In genomic region chr9:124045076-124045829, GRCh38 we compare ENCODE assay signal across 9 cellular contexts. TPM values are rescaled to one million over a fixed set of nuclear protein-coding genes. Genes with fewer than 3 reads are reported as not detected.
DNase-seq lines count a peak whose midpoint lies in the region; ATAC-seq and TF ChIP-seq lines count a peak whose summit lies in the region.
"Had no signal": no experiment of that assay in that cellular context is flagged by ENCODE, and none has a peak within 500 bp of the region (broad histone marks: within the 10 kb centered on the region; RNA-seq: fewer than 3 reads in every experiment).

No MANE protein-coding gene starts in this region.

- no peak overlapping the region for H3K27ac Mint-ChIP-seq in activated CD4-positive, alpha-beta T cell treated with anti-CD3 and anti-CD28 coated beads, Interleukin-2, amount 10 ng/mL, durations not matched to agents 7 days and 5 days
- no peak overlapping the region for H3K27ac Mint-ChIP-seq in stimulated activated memory B cell treated with anti-CD40 and anti-IgM and Interleukin-4, amounts not matched to agents 10 μg/mL and 1 μg/mL and 100 μg/mL, for 72 hours

- H2AFZ ChIP-seq in PC-9 (0 out of 2 replicates have a peak overlapping the region, but pooled peaks have one; percentile 73), fibroblast of lung (ENCODE audit: low read length) (no peak overlapping the region), parathyroid adenoma (no peak overlapping the region)

- H3K27me3 Mint-ChIP-seq in activated CD4-positive, alpha-beta T cell treated with anti-CD3 and anti-CD28 coated beads, Interleukin-2, amount 10 ng/mL, durations not matched to agents 7 days and 5 days: peaks cover 58% of the 10 kb centered on the region
- peaks cover 82% of the 10 kb centered on the region for H3K27me3 Mint-ChIP-seq in stimulated activated memory B cell treated with anti-CD40 and anti-IgM and Interleukin-4, amounts not matched to agents 10 μg/mL and 1 μg/mL and 100 μg/mL, for 72 hours

- H4K20me1 ChIP-seq in PC-9 (ENCODE audit: insufficient read depth) (peaks cover 7% of the 10 kb centered on the region; the same call in 1 of the 2 replicates), fibroblast of lung (ENCODE audit: control insufficient read depth, extremely low read depth, insufficient read depth, low read length) (no peaks in the 10 kb centered on the region)

- CTCF ChIA-PET in PC-9 (lab: Charles Lee): interaction anchor here (0.6 to 0.7 kb wide), 2 partner anchors 85 to 349 kb away, joined by 5 to 7 read pairs; no protein-coding TSS in a partner anchor
- CTCF ChIA-PET in activated CD4-positive, alpha-beta T cell treated with anti-CD3 and anti-CD28 coated beads, Interleukin-2, amount 10 ng/mL, durations not matched to agents 7 days and 5 days (lab: Charles Lee): interaction anchor here (1.2 kb wide), 1 partner anchor 481 kb away, joined by 4 read pairs; no protein-coding TSS in a partner anchor

- no peak for TF ChIP-seq CTCF in PC-9 (conservative IDR thresholded peaks at IDR 0.05)
- TF ChIP-seq CTCF in fibroblast of lung (conservative IDR thresholded peaks at IDR 0.05 in 1 of 2, IDR thresholded peaks at IDR 0.05 in 1 of 2; ENCODE audit: low read depth in 1 of 2, low read length in 2 of 2): no peak
- no peak for TF ChIP-seq CTCF in parathyroid adenoma (IDR thresholded peaks at IDR 0.05)

- no peaks in the 10 kb centered on the region for H3K36me3 Mint-ChIP-seq in activated CD4-positive, alpha-beta T cell treated with anti-CD3 and anti-CD28 coated beads, Interleukin-2, amount 10 ng/mL, durations not matched to agents 7 days and 5 days (ENCODE audit: low read depth)
- H3K36me3 Mint-ChIP-seq in stimulated activated memory B cell treated with anti-CD40 and anti-IgM and Interleukin-4, amounts not matched to agents 10 μg/mL and 1 μg/mL and 100 μg/mL, for 72 hours: no peaks in the 10 kb centered on the region

- no peak overlapping the region for H3K4me3 Mint-ChIP-seq in activated CD4-positive, alpha-beta T cell treated with anti-CD3 and anti-CD28 coated beads, Interleukin-2, amount 10 ng/mL, durations not matched to agents 7 days and 5 days
- no peak overlapping the region for H3K4me3 Mint-ChIP-seq in stimulated activated memory B cell treated with anti-CD40 and anti-IgM and Interleukin-4, amounts not matched to agents 10 μg/mL and 1 μg/mL and 100 μg/mL, for 72 hours

- H3K4me1 Mint-ChIP-seq in activated CD4-positive, alpha-beta T cell treated with anti-CD3 and anti-CD28 coated beads, Interleukin-2, amount 10 ng/mL, durations not matched to agents 7 days and 5 days: peaks cover 6% of the 10 kb centered on the region
- peaks cover 12% of the 10 kb centered on the region for H3K4me1 Mint-ChIP-seq in stimulated activated memory B cell treated with anti-CD40 and anti-IgM and Interleukin-4, amounts not matched to agents 10 μg/mL and 1 μg/mL and 100 μg/mL, for 72 hours

- H3K9ac ChIP-seq in fibroblast of lung (ENCODE audit: insufficient read depth, low read length) (peak overlapping the region; percentile 21), parathyroid adenoma (no peak overlapping the region)

- intact Hi-C loops in PC-9 (cut with micrococcal nuclease; ENCODE audit: unreplicated experiment): loop anchor here (10.0 kb wide), 2 partner anchors 220 to 350 kb away; no protein-coding TSS in a partner anchor

- H3K4me3 ChIP-seq in PC-9 (peak overlapping the region; percentile 52; the same call in 1 of the 2 replicates), fibroblast of lung (replicated peaks in 1 of 4; ENCODE audit: control extremely low read depth in 1 of 4, insufficient read depth in 1 of 4, low read depth in 3 of 4, low read length in 4 of 4) (peak overlapping the region; percentile 9 to 49 (median 23)), parathyroid adenoma (ENCODE audit: low read depth, low read length) (peak overlapping the region; percentile 46)

- DNase-seq in DMS53 treated with DMSO at 0.1 percent for 48 hours (lab: John Stamatoyannopoulos, UW; ENCODE audit: unreplicated experiment): peak; percentile 32
- DNase-seq in PC-9: peak in 1 of 2 experiments; percentile 26
- DNase-seq in fibroblast of lung (ENCODE audit: low read depth in 2 of 2): peak; percentile 11 to 34
- DNase-seq in SW 1271 (lab: John Stamatoyannopoulos, UW): no peak
- no peak for DNase-seq in activated CD4-positive, alpha-beta T cell treated with anti-CD3 and anti-CD28 coated beads, Interleukin-2, amount 10 ng/mL, durations not matched to agents 7 days and 5 days

- H3K79me2 ChIP-seq in PC-9 (ENCODE audit: low read depth): no peaks in the 10 kb centered on the region
- H3K79me2 ChIP-seq in fibroblast of lung (ENCODE audit: control insufficient read depth, insufficient read depth, low read length): no peaks in the 10 kb centered on the region
- no peaks in the 10 kb centered on the region for H3K79me2 ChIP-seq in parathyroid adenoma

- H3K36me3 ChIP-seq in PC-9 (ENCODE audit: low read depth): no peaks in the 10 kb centered on the region
- H3K36me3 ChIP-seq in fibroblast of lung (ENCODE audit: control insufficient read depth, insufficient read depth, low read length): no peaks in the 10 kb centered on the region
- H3K36me3 ChIP-seq in parathyroid adenoma (ENCODE audit: control insufficient read depth, insufficient read depth, low read length): no peaks in the 10 kb centered on the region

- H3K4me2 ChIP-seq in PC-9 (peak overlapping the region; percentile 79), fibroblast of lung (ENCODE audit: extremely low read depth, insufficient read depth, low read length) (peak overlapping the region; percentile 57), parathyroid adenoma (ENCODE audit: low read length) (peak overlapping the region; percentile 72)

- no peaks in the 10 kb centered on the region for H3K9me3 ChIP-seq in PC-9 (ENCODE audit: insufficient read depth, low read depth)
- H3K9me3 ChIP-seq in fibroblast of lung (ENCODE audit: control insufficient read depth, insufficient read depth, low read depth, low read length): no peaks in the 10 kb centered on the region
- no peaks in the 10 kb centered on the region for H3K9me3 ChIP-seq in parathyroid adenoma (ENCODE audit: control insufficient read depth, low read length)

- BruUV-seq in PC-9 (replicated peaks; lab: Mats Ljungman, UMichigan): no TSS peak

- H3K27me3 ChIP-seq in PC-9 (ENCODE audit: insufficient read depth, low read depth) (peaks cover 63% of the 10 kb centered on the region), fibroblast of lung (ENCODE audit: control insufficient read depth, insufficient read depth, low read length) (peaks cover 23% of the 10 kb centered on the region), parathyroid adenoma (ENCODE audit: control insufficient read depth, insufficient read depth, low read length) (peaks cover 4% of the 10 kb centered on the region)

- ATAC-seq in HG02938 (IDR thresholded peaks at IDR 0.05; ENCODE audit: unreplicated experiment): no peak
- ATAC-seq in stimulated activated memory B cell treated with anti-CD40 and anti-IgM and Interleukin-4, amounts not matched to agents 10 μg/mL and 1 μg/mL and 100 μg/mL, for 72 hours: no peak

- no peaks in the 10 kb centered on the region for H3F3A ChIP-seq in PC-9 (ENCODE audit: insufficient read depth, low read depth)

- H3K27ac ChIP-seq in PC-9 (no peak overlapping the region), fibroblast of lung (ENCODE audit: insufficient read depth, low read length) (no peak overlapping the region), parathyroid adenoma (no peak overlapping the region)

- H3K9me3 Mint-ChIP-seq in activated CD4-positive, alpha-beta T cell treated with anti-CD3 and anti-CD28 coated beads, Interleukin-2, amount 10 ng/mL, durations not matched to agents 7 days and 5 days: no peaks in the 10 kb centered on the region
- no peaks in the 10 kb centered on the region for H3K9me3 Mint-ChIP-seq in stimulated activated memory B cell treated with anti-CD40 and anti-IgM and Interleukin-4, amounts not matched to agents 10 μg/mL and 1 μg/mL and 100 μg/mL, for 72 hours

- no peaks in the 10 kb centered on the region for H3K4me1 ChIP-seq in PC-9 (replicated peaks; ENCODE audit: insufficient read depth)
- no peaks in the 10 kb centered on the region for H3K4me1 ChIP-seq in fibroblast of lung (ENCODE audit: control insufficient read depth, extremely low read depth, insufficient read depth, low read length)
- no peaks in the 10 kb centered on the region for H3K4me1 ChIP-seq in parathyroid adenoma

- H3K9me2 ChIP-seq in PC-9 (ENCODE audit: insufficient read depth): no peaks in the 10 kb centered on the region

- POLR2A ChIA-PET in PC-9 (lab: Charles Lee; ENCODE audit: unreplicated experiment): no interaction called here
- POLR2A ChIA-PET in activated CD4-positive, alpha-beta T cell treated with anti-CD3 and anti-CD28 coated beads, Interleukin-2, amount 10 ng/mL, durations not matched to agents 7 days and 5 days (lab: Charles Lee): no interaction called here

RNA-seq across cellular contexts. Expression of gene LHX2, which starts 33.7 kb away (rescaled TPM):
- total RNA-seq in PC-9 (2021) (0.90 and 1.4 TPM in 2 replicates), fibroblast of lung (not detected in 2 replicates)
- 0.02 TPM in 1 of 2 replicates, not detected in the other for polyA plus RNA-seq in fibroblast of lung
- polyA plus RNA-seq in fibroblast of lung (2012): not detected in 2 replicates
- polyA minus RNA-seq in fibroblast of lung (ENCODE audit: low replicate concordance): not detected in 2 replicates
- not detected for total RNA-seq in activated CD4-positive, alpha-beta T cell treated with anti-CD3 and anti-CD28 coated beads, Interleukin-2, amount 10 ng/mL, durations not matched to agents 7 days and 5 days
- total RNA-seq: subcutaneous adipose tissue had no signal

Comparison
In these comparisons a context has a peak if more than half of its experiments do, and no peak if none do; other contexts are left out.
1. DNase-seq: peak in DMS53 treated with DMSO at 0.1 percent for 48 hours (single experiment) and fibroblast of lung (2 of 2); none in SW 1271 (0 of 2) and activated CD4-positive, alpha-beta T cell treated with anti-CD3 and anti-CD28 coated beads, Interleukin-2, amount 10 ng/mL, durations not matched to agents 7 days and 5 days (single experiment).
2. Peak in every context shown above with its lines, with median percentiles within 50 percentile points of each other: H3K4me2 ChIP-seq and H3K4me3 ChIP-seq.